15 cellular contexts compared by ENCODE assay signal in genomic region chr1:42951588-42951987, GRCh38. TPM values are rescaled to one million over a fixed set of nuclear protein-coding genes. Genes with fewer than 3 reads are reported as not detected.
A peak's percentile ranks its signal among the peaks of the same experiment; 100 is the strongest.
DNase-seq lines count a peak whose midpoint lies in the region; ATAC-seq and TF ChIP-seq lines count a peak whose summit lies in the region.
"Had no signal": no experiment of that assay in that cellular context is flagged by ENCODE, and none has a peak within 500 bp of the region (broad histone marks: within the 10 kb centered on the region; RNA-seq: fewer than 3 reads in every experiment).

No MANE protein-coding gene starts in this region.

- BruUV-seq in HCT116 (replicated peaks; lab: Mats Ljungman, UMichigan): no TSS peak

- intact Hi-C loops in CD8-positive, alpha-beta T cell (cut with DNase I, micrococcal nuclease): loop anchor here (10.0 kb wide), 5 partner anchors 107 to 1853 kb away; partner anchors contain the start of genes BTBD19 (in 1 of the 2), CCDC30 (in 1 of the 2), DYNLT4 (in 1 of the 2) and FOXJ3 (in 1 of the 2)
- intact Hi-C loops in HCT116 (cut with micrococcal nuclease) (no loop called here), natural killer cell (cut with micrococcal nuclease) (no loop called here)
- intact Hi-C loops in activated T-helper 2 cell treated with anti-CD3 and anti-CD28 coated beads, Interferon-gamma antibody, Interleukin-2, Interleukin-4, amounts not matched to agents 10 μg/mL and 5 μg/mL and 100 μg/mL, durations not matched to agents 14 hours and 24 hours and 36 hours (cut with micrococcal nuclease): loop anchor here (1.0 kb wide), 1 partner anchor 8 kb away; no protein-coding TSS in a partner anchor

- CTCF ChIA-PET in CD8-positive, alpha-beta T cell (lab: Charles Lee): interaction anchor here (1.1 to 2.4 kb wide), 5 partner anchors 16 to 186 kb away, joined by 3 to 16 read pairs (median 9); no protein-coding TSS in a partner anchor
- CTCF ChIA-PET in HCT116 (lab: Charles Lee): no interaction called here

- H3K9ac ChIP-seq in HCT116 (ENCODE audit: low read length): no peak overlapping the region

- no peak overlapping the region for H2AFZ ChIP-seq in HCT116 (ENCODE audit: low read depth, low read length, poor library complexity, severe bottlenecking)

- ATAC-seq in CD8-positive, alpha-beta T cell: no peak
- ATAC-seq in HCT116: no peak
- ATAC-seq in natural killer cell: peak; percentile 24 to 69 (median 45)
- ATAC-seq: activated CD4-positive, CD25-positive, alpha-beta regulatory T cell treated with anti-CD3 and anti-CD28 coated beads, Interleukin-2, amount 50 U/mL, for 24 hours had no signal

- peaks cover 8% of the 10 kb centered on the region; the same call in 1 of the 2 replicates for H4K20me1 ChIP-seq in HCT116 (ENCODE audit: insufficient read depth)

- no peaks in the 10 kb centered on the region for H3K27me3 Mint-ChIP-seq in CD8-positive, alpha-beta T cell (ENCODE audit: low read depth)
- H3K27me3 Mint-ChIP-seq in activated T-helper 2 cell treated with anti-CD3 and anti-CD28 coated beads, Interferon-gamma antibody, Interleukin-2, Interleukin-4, amounts not matched to agents 10 μg/mL and 5 μg/mL and 100 μg/mL, durations not matched to agents 14 hours and 24 hours and 36 hours (ENCODE audit: low read depth): no peaks in the 10 kb centered on the region
- H3K27me3 Mint-ChIP-seq in natural killer cell (ENCODE audit: low read depth in 2 of 2): no peaks in the 10 kb centered on the region

- peak overlapping the region; percentile 3; the same call in 1 of the 2 replicates for H3K4me2 ChIP-seq in HCT116 (ENCODE audit: low read length)

- H3K4me3 ChIP-seq in CD8-positive, alpha-beta T cell (ENCODE audit: low read depth, low read length): no peak overlapping the region
- no peak overlapping the region for H3K4me3 ChIP-seq in HCT116 (replicated peaks in 1 of 2; ENCODE audit: low read depth in 1 of 2, low read length in 2 of 2)
- H3K4me3 ChIP-seq: adrenal gland, sigmoid colon, SJCRH30, thyroid gland had no signal

- RAD21 ChIA-PET in HCT116 (lab: Charles Lee; ENCODE audit: low non-redundant PET in 1 of 2, low total read pairs in 2 of 2, uncharacterized antibody in 2 of 2, unreplicated experiment in 2 of 2): interaction anchor here in 1 of 2 experiments (0.6 kb wide), 1 partner anchor 56 kb away, joined by 5 read pairs; no protein-coding TSS in a partner anchor

- H3K9me2 ChIP-seq in HCT116 (ENCODE audit: insufficient read depth): no peaks in the 10 kb centered on the region

- H3K27ac Mint-ChIP-seq in CD8-positive, alpha-beta T cell: peak overlapping the region; percentile 76
- H3K27ac Mint-ChIP-seq in activated T-helper 2 cell treated with anti-CD3 and anti-CD28 coated beads, Interferon-gamma antibody, Interleukin-2, Interleukin-4, amounts not matched to agents 10 μg/mL and 5 μg/mL and 100 μg/mL, durations not matched to agents 14 hours and 24 hours and 36 hours: peak overlapping the region; percentile 48
- H3K27ac Mint-ChIP-seq in natural killer cell: peak overlapping the region; percentile 89 to 91

- peaks cover 98% of the 10 kb centered on the region for H3K79me2 ChIP-seq in HCT116 (ENCODE audit: insufficient read depth, low read length)

- peak overlapping the region; percentile 6 for H3K4me3 Mint-ChIP-seq in CD8-positive, alpha-beta T cell
- H3K4me3 Mint-ChIP-seq in activated T-helper 2 cell treated with anti-CD3 and anti-CD28 coated beads, Interferon-gamma antibody, Interleukin-2, Interleukin-4, amounts not matched to agents 10 μg/mL and 5 μg/mL and 100 μg/mL, durations not matched to agents 14 hours and 24 hours and 36 hours (ENCODE audit: low read depth): peak overlapping the region; percentile 49
- peak overlapping the region; percentile 78 for H3K4me3 Mint-ChIP-seq in natural killer cell

- no peak for TF ChIP-seq POLR2A in HCT116 (IDR thresholded peaks at IDR 0.05; ENCODE audit: borderline replicate concordance, extremely low read depth, insufficient read depth, insufficient read length)

- H3K9me3 Mint-ChIP-seq in CD8-positive, alpha-beta T cell: no peaks in the 10 kb centered on the region
- H3K9me3 Mint-ChIP-seq in activated T-helper 2 cell treated with anti-CD3 and anti-CD28 coated beads, Interferon-gamma antibody, Interleukin-2, Interleukin-4, amounts not matched to agents 10 μg/mL and 5 μg/mL and 100 μg/mL, durations not matched to agents 14 hours and 24 hours and 36 hours: no peaks in the 10 kb centered on the region
- no peaks in the 10 kb centered on the region for H3K9me3 Mint-ChIP-seq in natural killer cell

- POLR2A ChIA-PET in CD8-positive, alpha-beta T cell (lab: Charles Lee): interaction anchor here (1.3 to 2.8 kb wide), 5 partner anchors 8 to 184 kb away, joined by 5 to 16 read pairs (median 5); partner anchors contain the start of genes C1orf50 and P3H1
- POLR2A ChIA-PET in HCT116 (lab: Charles Lee): interaction anchor here (2.1 to 2.3 kb wide), 2 partner anchors 9 to 27 kb away, joined by 5 to 11 read pairs; no protein-coding TSS in a partner anchor

- peaks cover 42% of the 10 kb centered on the region for H3K36me3 Mint-ChIP-seq in CD8-positive, alpha-beta T cell
- peaks cover 86% of the 10 kb centered on the region for H3K36me3 Mint-ChIP-seq in activated T-helper 2 cell treated with anti-CD3 and anti-CD28 coated beads, Interferon-gamma antibody, Interleukin-2, Interleukin-4, amounts not matched to agents 10 μg/mL and 5 μg/mL and 100 μg/mL, durations not matched to agents 14 hours and 24 hours and 36 hours (ENCODE audit: low read depth)
- no peaks in the 10 kb centered on the region for H3K36me3 Mint-ChIP-seq in natural killer cell

- no peak for TF ChIP-seq CTCF in CD8-positive, alpha-beta T cell (IDR thresholded peaks at IDR 0.05)
- TF ChIP-seq CTCF in HCT116 (IDR thresholded peaks at IDR 0.05 in 2 of 3, conservative IDR thresholded peaks at IDR 0.05 in 1 of 3; ENCODE audit: borderline replicate concordance in 1 of 3, insufficient read depth in 1 of 3, low read depth in 2 of 3, low read length in 2 of 3) (no peak), natural killer cell (IDR thresholded peaks at IDR 0.05) (no peak)

- H3K36me3 ChIP-seq in CD8-positive, alpha-beta T cell (ENCODE audit: insufficient read depth, low read length): no peaks in the 10 kb centered on the region
- peaks cover 0 to 27% of the 10 kb centered on the region in 2 experiments; a peak in 3 of 4 replicates for H3K36me3 ChIP-seq in HCT116 (ENCODE audit: control insufficient read depth in 1 of 2, insufficient read depth in 2 of 2, low read length in 2 of 2)
- H3K36me3 ChIP-seq: adrenal gland, sigmoid colon, thyroid gland had no signal

- no peaks in the 10 kb centered on the region for H3K9me3 ChIP-seq in CD8-positive, alpha-beta T cell (ENCODE audit: low read length)
- no peaks in the 10 kb centered on the region for H3K9me3 ChIP-seq in HCT116 (ENCODE audit: control insufficient read depth in 1 of 2, insufficient read depth in 1 of 2, low read depth in 1 of 2, low read length in 2 of 2)
- H3K9me3 ChIP-seq: adrenal gland, sigmoid colon, SJCRH30, thyroid gland had no signal

- no peak for TF ChIP-seq RAD21 in HCT116 (IDR thresholded peaks at IDR 0.05; ENCODE audit: low read depth)

- H3K27ac ChIP-seq in CD8-positive, alpha-beta T cell (ENCODE audit: low read depth, low read length): no peak overlapping the region
- no peak overlapping the region for H3K27ac ChIP-seq in HCT116 (ENCODE audit: low read depth, low read length)
- H3K27ac ChIP-seq: adrenal gland, sigmoid colon had no signal

- peaks cover 90% of the 10 kb centered on the region for H3K4me1 ChIP-seq in CD8-positive, alpha-beta T cell (ENCODE audit: insufficient read depth, low read length)
- H3K4me1 ChIP-seq in HCT116 (ENCODE audit: control insufficient read depth in 1 of 2, insufficient read depth in 2 of 2, low read length in 2 of 2): peaks cover 65 to 96% of the 10 kb centered on the region in 2 experiments

- no peak for DNase-seq in CD8-positive, alpha-beta T cell
- DNase-seq in HCT116 (ENCODE audit: low read depth, low spot score): no peak
- no peak for DNase-seq in activated T-helper 2 cell treated with anti-CD3 and anti-CD28 coated beads, Interferon-gamma antibody, Interleukin-2, Interleukin-4, amounts not matched to agents 10 μg/mL and 5 μg/mL and 100 μg/mL, durations not matched to agents 14 hours and 24 hours and 36 hours (ENCODE audit: low spot score)
- DNase-seq in natural killer cell: no peak
- no peak for DNase-seq in NCI-H1694 treated with DMSO at 0.1 percent for 48 hours (lab: John Stamatoyannopoulos, UW)
- DNase-seq in cerebellar cortex (ENCODE audit: low spot score): no peak
- no peak for DNase-seq in ureter (ENCODE audit: low spot score)
- DNase-seq in NCI-H1436 (lab: John Stamatoyannopoulos, UW): no peak
- DNase-seq: adrenal gland, NCI-H1105, NCI-H526 treated with DMSO at 0.1 percent for 48 hours, sigmoid colon, SJCRH30 had no signal

- H3K27me3 ChIP-seq in CD8-positive, alpha-beta T cell (ENCODE audit: insufficient read depth, low read length): no peaks in the 10 kb centered on the region
- H3K27me3 ChIP-seq in HCT116 (ENCODE audit: insufficient read depth, low read length): no peaks in the 10 kb centered on the region
- H3K27me3 ChIP-seq: adrenal gland, sigmoid colon, SJCRH30, thyroid gland had no signal

- H3K4me1 Mint-ChIP-seq in CD8-positive, alpha-beta T cell (ENCODE audit: low read depth): peaks cover 88% of the 10 kb centered on the region
- H3K4me1 Mint-ChIP-seq in activated T-helper 2 cell treated with anti-CD3 and anti-CD28 coated beads, Interferon-gamma antibody, Interleukin-2, Interleukin-4, amounts not matched to agents 10 μg/mL and 5 μg/mL and 100 μg/mL, durations not matched to agents 14 hours and 24 hours and 36 hours (ENCODE audit: low read depth): peaks cover 76% of the 10 kb centered on the region
- H3K4me1 Mint-ChIP-seq in natural killer cell: peaks cover 85 to 86% of the 10 kb centered on the region in 2 donors

TF ChIP-seq in HCT116, 20 proteins besides CTCF, POLR2A, EP300 and RAD21:
- TF ChIP-seq ATF3 (IDR thresholded peaks at IDR 0.05): no peak
- no peak for TF ChIP-seq POLR2AphosphoS5 (IDR thresholded peaks at IDR 0.05; ENCODE audit: low read depth, low read length)
- no peak for TF ChIP-seq JUND (IDR thresholded peaks at IDR 0.05)
- no peak for TF ChIP-seq YY1 (IDR thresholded peaks at IDR 0.05; ENCODE audit: extremely low read depth, insufficient replicate concordance, low read depth, low read length)
TF ChIP-seq in HCT116: peak in this region for 0.

RNA-seq across cellular contexts. Expression of gene SLC2A1, which starts 7.1 kb away (rescaled TPM):
- 10 to 100 TPM; 85.0 to 97.2 TPM for total RNA-seq in CD8-positive, alpha-beta T cell
- total RNA-seq in HCT116 (2021; ENCODE audit: unreplicated experiment) (248 TPM), natural killer cell (100 to 1,000 TPM in 1 of 3 donors, 10 to 100 TPM in 2; 94.7 to 143 (median 95.1) TPM), ureter (246 TPM)
- polyA plus RNA-seq in HCT116 (2012): 419 and 518 TPM in 2 replicates
- 143 and 155 TPM in 2 replicates for total RNA-seq in activated T-helper 2 cell treated with anti-CD3 and anti-CD28 coated beads, Interferon-gamma antibody, Interleukin-2, Interleukin-4, amounts not matched to agents 10 μg/mL and 5 μg/mL and 100 μg/mL, durations not matched to agents 14 hours and 24 hours and 36 hours

Comparison
In these comparisons a context has a peak if more than half of its experiments do, and no peak if none do; other contexts are left out.
1. ATAC-seq: peak in natural killer cell (3 of 3); none in CD8-positive, alpha-beta T cell (single experiment) and HCT116 (single experiment).
2. H3K4me3 Mint-ChIP-seq: peak in every context shown above with its lines; median percentile 78 in natural killer cell; 49 in activated T-helper 2 cell treated with anti-CD3 and anti-CD28 coated beads, Interferon-gamma antibody, Interleukin-2, Interleukin-4, amounts not matched to agents 10 μg/mL and 5 μg/mL and 100 μg/mL, durations not matched to agents 14 hours and 24 hours and 36 hours; 6 in CD8-positive, alpha-beta T cell.
3. intact Hi-C loops: an anchor here in CD8-positive, alpha-beta T cell (10.0 kb wide) and activated T-helper 2 cell treated with anti-CD3 and anti-CD28 coated beads, Interferon-gamma antibody, Interleukin-2, Interleukin-4, amounts not matched to agents 10 μg/mL and 5 μg/mL and 100 μg/mL, durations not matched to agents 14 hours and 24 hours and 36 hours (1.0 kb wide); none called in HCT116 and natural killer cell.
4. Peak in every context shown above with its lines, with median percentiles within 50 percentile points of each other: H3K27ac Mint-ChIP-seq.